8 cellular contexts compared by ENCODE assay signal in the genomic region with DNA sequence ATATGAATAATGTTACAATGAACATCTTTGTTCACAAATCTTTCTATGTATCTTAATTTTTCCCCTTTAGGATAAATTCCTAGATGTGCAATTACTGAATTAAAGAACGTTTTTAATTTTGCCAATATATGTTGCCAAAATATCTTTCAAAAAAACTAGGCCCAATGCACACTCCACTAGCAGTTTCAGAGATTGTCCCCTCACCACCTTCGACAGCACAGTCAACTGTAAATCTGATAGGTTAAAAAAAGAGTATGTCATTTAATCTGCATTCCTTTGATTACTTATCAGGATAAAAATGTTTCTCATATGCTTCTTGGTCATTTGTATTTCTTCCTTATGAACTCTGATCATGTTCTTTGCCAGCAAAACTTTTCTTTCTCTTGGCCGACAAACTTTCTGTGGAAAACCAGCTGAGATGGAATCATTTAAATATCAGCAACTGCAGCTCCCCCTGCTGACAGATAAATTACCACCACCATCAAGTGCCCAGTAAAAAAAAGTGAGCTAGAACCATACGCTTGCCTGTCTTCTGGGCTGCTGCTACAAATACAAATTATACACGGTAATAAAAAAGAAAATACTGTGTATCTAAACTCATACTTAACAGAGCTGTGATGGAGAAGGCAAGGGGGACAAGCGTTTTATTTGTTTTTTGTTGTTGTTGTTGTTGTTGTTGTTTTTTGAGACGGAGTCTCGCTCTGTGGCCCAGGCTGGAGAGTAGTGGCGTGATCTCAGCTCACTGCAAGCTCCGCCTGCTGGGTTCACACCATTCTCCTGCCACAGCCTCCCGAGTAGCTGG. TPM values are rescaled to one million over a fixed set of nuclear protein-coding genes. Genes with fewer than 3 reads are reported as not detected.
DNase-seq lines count a peak whose midpoint lies in the region; ATAC-seq, FAIRE-seq and TF ChIP-seq lines count a peak whose summit lies in the region.

No MANE protein-coding gene starts in this region.

- peak; percentile 86 for FAIRE-seq in islet of Langerhans (lab: Jason Lieb, UNC)

- no peaks in the 10 kb centered on the region for H3K4me1 ChIP-seq in breast epithelium

- no peak overlapping the region for H3K4me3 ChIP-seq in breast epithelium

- H3K27me3 ChIP-seq in breast epithelium = no peaks in the 10 kb centered on the region

- no peak for TF ChIP-seq POLR2A in breast epithelium (IDR thresholded peaks at IDR 0.05)

- H3K9me3 ChIP-seq in breast epithelium = no peaks in the 10 kb centered on the region

- TF ChIP-seq CTCF in breast epithelium (IDR thresholded peaks at IDR 0.05) = peak; percentile 65 to 86 (median 79)

- peak; percentile 14 for DNase-seq in DMS79 treated with DMSO at 0.1 percent for 48 hours (lab: John Stamatoyannopoulos, UW)
- no peak for DNase-seq in DMS79 (lab: John Stamatoyannopoulos, UW)
- DNase-seq in NCI-H1694 (lab: John Stamatoyannopoulos, UW) = peak; percentile 90
- DNase-seq in T-helper 2 cell = peak in 3 of 5 experiments; percentile 53 to 80 (median 53)
- DNase-seq in breast epithelium (ENCODE audit: low spot score in 2 of 2) = peak in 1 of 2 donors; percentile 50
- peak; percentile 13 to 50 for DNase-seq in stimulated activated CD4-positive, alpha-beta T cell treated with anti-CD3 and anti-CD28 coated beads, Interleukin-2, amount 100 ng/mL, for 48 hours

- H3K36me3 ChIP-seq in breast epithelium = no peaks in the 10 kb centered on the region

- ATAC-seq in HG02588 (IDR thresholded peaks at IDR 0.05; ENCODE audit: unreplicated experiment) = no peak

- H3K27ac ChIP-seq in breast epithelium = no peak overlapping the region

- intact Hi-C loops in breast epithelium (cut with DNase I; ENCODE audit: low total_unique reads) = no loop called here

RNA-seq across cellular contexts. Expression of gene KANSL1, which starts 19.6 kb away (rescaled TPM):
- total RNA-seq in breast epithelium = 100 to 1,000 TPM in 2 of 3 donors, 10 to 100 TPM in 1; 59.5 to 142 (median 111) TPM
